8 cellular contexts compared by ENCODE assay signal in genomic region chr21:41879190-41879998, GRCh38. TPM values are rescaled to one million over a fixed set of nuclear protein-coding genes. Genes with fewer than 3 reads are reported as not detected.
DNase-seq lines count a peak whose midpoint lies in the region; ATAC-seq and TF ChIP-seq lines count a peak whose summit lies in the region.

Gene PRDM15, minus strand, starts transcription at chr21:41879344. Its CDS starts 18,981 bp downstream, at chr21:41860363.

- H3K27ac ChIP-seq in angular gyrus (ENCODE audit: low read depth, low read length) (peak within 1 kb of the TSS; percentile 82), aorta (ENCODE audit: low read depth in 1 of 2, low read length in 2 of 2) (peak within 1 kb of the TSS; percentile 45 to 46)

- intact Hi-C loops in aorta (cut with DNase I): loop anchor here (10.0 kb wide), 2 partner anchors 125 to 235 kb away; no protein-coding TSS in a partner anchor

- H3K4me3 ChIP-seq in GM12864 (ENCODE audit: low read depth, low read length) (peak within 1 kb of the TSS; percentile 94), NB4 (ENCODE audit: low read depth, low read length) (peak within 1 kb of the TSS; percentile 81), aorta (ENCODE audit: low read length in 2 of 2) (peak within 1 kb of the TSS; percentile 59 to 83)

- DNase-seq in GM12864 (ENCODE audit: low read depth) (no peak), HFFc6 (peak; percentile 69), NB4 (ENCODE audit: low read depth) (peak; percentile 89), hepatic stellate cell (ENCODE audit: low spot score) (peak; percentile 88), renal cortical epithelial cell (ENCODE audit: low read depth) (peak; percentile 28), aorta (peak; percentile 89 to 94)
- DNase-seq in T-helper 2 cell treated with Interferon-gamma antibody and Interleukin-4, amounts not matched to agents 5 μg/mL and 100 μg/mL, for 36 hours (ENCODE audit: low spot score): peak; percentile 84

- H3K27me3 ChIP-seq in aorta (ENCODE audit: control insufficient read depth in 1 of 2, insufficient read depth in 2 of 2, low read length in 1 of 2): no peaks in the 10 kb centered on the region

- peak within 1 kb of the TSS; percentile 93 for H3K27ac Mint-ChIP-seq in HFFc6
- peak within 1 kb of the TSS; percentile 97 for H3K27ac Mint-ChIP-seq in T-helper 2 cell treated with Interferon-gamma antibody and Interleukin-4, amounts not matched to agents 5 μg/mL and 100 μg/mL, for 36 hours

- peaks cover 20% of the 10 kb centered on the region for H3K4me1 Mint-ChIP-seq in HFFc6 (ENCODE audit: low read depth)
- H3K4me1 Mint-ChIP-seq in T-helper 2 cell treated with Interferon-gamma antibody and Interleukin-4, amounts not matched to agents 5 μg/mL and 100 μg/mL, for 36 hours (ENCODE audit: low read depth): peaks cover 13% of the 10 kb centered on the region

- no peaks in the 10 kb centered on the region for H3K4me1 ChIP-seq in aorta (ENCODE audit: control insufficient read depth in 1 of 2, insufficient read depth in 2 of 2, low read length in 2 of 2)

- no peak for TF ChIP-seq POLR2A in NB4 (IDR thresholded peaks at IDR 0.05; ENCODE audit: extremely low read depth, insufficient read length)

- ATAC-seq in aorta (ENCODE audit: low FRiP score): peak; percentile 75

- no peaks in the 10 kb centered on the region for H3K9me3 ChIP-seq in aorta (ENCODE audit: control insufficient read depth, low read length)

- H3K36me3 Mint-ChIP-seq in HFFc6 (ENCODE audit: low read depth): no peaks in the 10 kb centered on the region
- no peaks in the 10 kb centered on the region for H3K36me3 Mint-ChIP-seq in T-helper 2 cell treated with Interferon-gamma antibody and Interleukin-4, amounts not matched to agents 5 μg/mL and 100 μg/mL, for 36 hours (ENCODE audit: low read depth)

- H3K36me3 ChIP-seq in aorta (ENCODE audit: control insufficient read depth in 1 of 2, insufficient read depth in 2 of 2, low read length in 1 of 2): no peaks in the 10 kb centered on the region

- H3K9me3 Mint-ChIP-seq in HFFc6: no peaks in the 10 kb centered on the region
- no peaks in the 10 kb centered on the region for H3K9me3 Mint-ChIP-seq in T-helper 2 cell treated with Interferon-gamma antibody and Interleukin-4, amounts not matched to agents 5 μg/mL and 100 μg/mL, for 36 hours

- TF ChIP-seq CTCF in GM12864 (IDR thresholded peaks at IDR 0.05; ENCODE audit: low read depth, low read length, missing control alignments) (no peak), HFFc6 (IDR thresholded peaks at IDR 0.05) (no peak), NB4 (IDR thresholded peaks at IDR 0.05; ENCODE audit: low read depth, low read length) (no peak)

- 2 to 5% methylated on average over 32 to 89 of the region's 89 CpGs for WGBS in aorta, 2 donors

- H3K27me3 Mint-ChIP-seq in HFFc6 (ENCODE audit: insufficient read depth): peaks cover 3% of the 10 kb centered on the region
- H3K27me3 Mint-ChIP-seq in T-helper 2 cell treated with Interferon-gamma antibody and Interleukin-4, amounts not matched to agents 5 μg/mL and 100 μg/mL, for 36 hours (ENCODE audit: low read depth): no peaks in the 10 kb centered on the region

- H3K4me3 Mint-ChIP-seq in HFFc6: peak within 1 kb of the TSS; percentile 94
- peak within 1 kb of the TSS; percentile 87 for H3K4me3 Mint-ChIP-seq in T-helper 2 cell treated with Interferon-gamma antibody and Interleukin-4, amounts not matched to agents 5 μg/mL and 100 μg/mL, for 36 hours

RNA-seq across cellular contexts. Expression of gene PRDM15, which starts in this region (rescaled TPM):
- 1 to 10 TPM; 3.4 to 4.9 (median 4.0) TPM for total RNA-seq in HFFc6 (2021; fragmentation: NEBNext Ultra II Directional; extraction: Animal tissue kit (Norgen Biotek cat#: 25700))
- total RNA-seq in renal cortical epithelial cell (2.4 and 7.8 TPM in 2 replicates), aorta (10 to 100 TPM in 1 of 2 donors, 1 to 10 TPM in 1; 9.0 to 11.5 TPM)
- polyA plus RNA-seq in aorta: 1 to 10 TPM; 2.6 to 5.9 TPM
